Comparison of ENCODE assay signal across 26 cellular contexts in genomic region chr3:99940350-99940749, GRCh38.
DNase-seq lines count a peak whose midpoint lies in the region; ATAC-seq, FAIRE-seq and TF ChIP-seq lines count a peak whose summit lies in the region.
"Had no signal": no experiment of that assay in that cellular context is flagged by ENCODE, and none has a peak within 500 bp of the region (broad histone marks: within the 10 kb centered on the region; RNA-seq: fewer than 3 reads in every experiment).

No MANE protein-coding gene starts in this region.

- WGBS in HepG2 (ENCODE audit: low lambda C conversion rate): 65% methylated on average over 2 of the region's 2 CpGs
- 66% methylated on average over 2 of the region's 2 CpGs for WGBS in right lobe of liver (ENCODE audit: insufficient coverage, low coverage, low lambda C conversion rate, missing lambda C conversion rate)
- 56 to 73% methylated on average over 2 of the region's 2 CpGs for WGBS in gastroesophageal sphincter (ENCODE audit: low coverage in 1 of 2), 2 donors

- ATAC-seq in HepG2 (peak; percentile 55), right lobe of liver (no peak), gastroesophageal sphincter (no peak), GM19455 (IDR thresholded peaks at IDR 0.05; ENCODE audit: unreplicated experiment) (no peak), HG03521 (IDR thresholded peaks at IDR 0.05; ENCODE audit: unreplicated experiment) (no peak)

- DNase-seq in HepG2 (ENCODE audit: low spot score) (no peak), right lobe of liver (no peak), NCI-H1694 (lab: John Stamatoyannopoulos, UW) (no peak)
- DNase-seq: activated CD8-positive, alpha-beta memory T cell treated with anti-CD3 and anti-CD28 coated beads, Interleukin-2, amount 50 U/mL, for 4 hours; activated naive CD4-positive, alpha-beta T cell; adrenal gland; BE2C; CD8-positive, alpha-beta memory T cell; cerebellar nuclear complex; dorsolateral prefrontal cortex; foreskin melanocyte; GOT3; hypothalamus; MM.1S; NCI-H1105 treated with DMSO at 0.1 percent for 48 hours; NCI-H1930; NCI-H2171 treated with DMSO at 0.1 percent for 48 hours; NCI-H510A treated with DMSO at 0.1 percent for 48 hours; sigmoid colon; SK-N-SH; stimulated activated CD4-positive, alpha-beta T cell treated with anti-CD3 and anti-CD28 coated beads, Interleukin-4, amount 100 ng/mL, for 4 hours had no signal

- peak overlapping the region; percentile 18; the same call in 1 of the 2 replicates for H3K4me2 ChIP-seq in HepG2 (ENCODE audit: low read depth, low read length)
- H3K4me2 ChIP-seq: KMS-11, SK-N-SH had no signal

- in situ Hi-C loops in HepG2 (cut with HindIII; ENCODE audit: extremely low pct_ligation_motif_present, low pct_unique_long_range_greater_than_20kb): no loop called here

- H3K4me1 ChIP-seq in HepG2 (ENCODE audit: insufficient read depth, low read length) (peaks cover 50% of the 10 kb centered on the region), right lobe of liver (peaks cover 0 to 5% (median 0%) of the 10 kb centered on the region in 4 donors), gastroesophageal sphincter (peaks cover 16 to 84% (median 20%) of the 10 kb centered on the region in 3 donors), skeletal muscle tissue (ENCODE audit: control insufficient read depth in 3 of 3, insufficient read depth in 3 of 3, low read length in 3 of 3) (peaks cover 30 to 42% (median 42%) of the 10 kb centered on the region in 3 donors)

- H3K27me3 ChIP-seq in HepG2 (ENCODE audit: control insufficient read depth in 1 of 2, insufficient read depth in 2 of 2, low read length in 2 of 2) (no peaks in the 10 kb centered on the region), right lobe of liver (no peaks in the 10 kb centered on the region), gastroesophageal sphincter (no peaks in the 10 kb centered on the region), skeletal muscle tissue (ENCODE audit: control insufficient read depth in 3 of 3, insufficient read depth in 3 of 3, low read length in 3 of 3) (no peaks in the 10 kb centered on the region)
- H3K27me3 ChIP-seq: adrenal gland, BE2C, dorsolateral prefrontal cortex, sigmoid colon had no signal

- BruUV-seq in HepG2 (replicated peaks; lab: Mats Ljungman, UMichigan): no TSS peak

- peak overlapping the region; percentile 17 for H3K27ac ChIP-seq in HepG2 (ENCODE audit: extremely low read length, insufficient read depth, low read length)
- peak overlapping the region in 1 of 3 donors; percentile 2 for H3K27ac ChIP-seq in right lobe of liver
- peak overlapping the region in 3 of 4 donors; percentile 43 to 75 (median 62) for H3K27ac ChIP-seq in gastroesophageal sphincter
- H3K27ac ChIP-seq in skeletal muscle tissue (ENCODE audit: low read depth, low read length): peak overlapping the region; percentile 39
- H3K27ac ChIP-seq: adrenal gland, KMS-11 had no signal

- no peak for TF ChIP-seq POLR2A in HepG2 (IDR thresholded peaks at IDR 0.05; ENCODE audit: insufficient read depth in 1 of 2, low read depth in 2 of 2, low read length in 2 of 2)
- TF ChIP-seq POLR2A in right lobe of liver (IDR thresholded peaks at IDR 0.05): no peak
- TF ChIP-seq POLR2A in gastroesophageal sphincter (IDR thresholded peaks at IDR 0.05): no peak

- no peaks in the 10 kb centered on the region for H3K9me3 ChIP-seq in HepG2 (ENCODE audit: low read length)
- H3K9me3 ChIP-seq in right lobe of liver: no peaks in the 10 kb centered on the region
- H3K9me3 ChIP-seq in gastroesophageal sphincter: no peaks in the 10 kb centered on the region
- no peaks in the 10 kb centered on the region for H3K9me3 ChIP-seq in skeletal muscle tissue (ENCODE audit: control insufficient read depth in 3 of 3, low read length in 3 of 3)
- H3K9me3 ChIP-seq: adrenal gland, BE2C, sigmoid colon, SK-N-SH had no signal

- TF ChIP-seq EP300 in HepG2 (IDR thresholded peaks at IDR 0.05; ENCODE audit: low read depth in 2 of 2, low read length in 2 of 2) (no peak), HepG2 (CRISPR knock-in tag; IDR thresholded peaks at IDR 0.05; ENCODE audit: borderline replicate concordance) (no peak), gastroesophageal sphincter (IDR thresholded peaks at IDR 0.05) (no peak)

- no peaks in the 10 kb centered on the region for H4K20me1 ChIP-seq in HepG2 (ENCODE audit: insufficient read depth, low read length)

- H3K36me3 ChIP-seq in HepG2 (replicated peaks in 1 of 2; ENCODE audit: control insufficient read depth in 1 of 2, insufficient read depth in 2 of 2, low read length in 2 of 2) (no peaks in the 10 kb centered on the region), right lobe of liver (no peaks in the 10 kb centered on the region), gastroesophageal sphincter (no peaks in the 10 kb centered on the region), skeletal muscle tissue (ENCODE audit: control insufficient read depth in 3 of 3, insufficient read depth in 3 of 3, low read length in 3 of 3) (no peaks in the 10 kb centered on the region)
- H3K36me3 ChIP-seq: adrenal gland, BE2C, sigmoid colon had no signal

- FAIRE-seq in HepG2 (lab: Jason Lieb, UNC): no peak

- CTCF ChIA-PET in HepG2 (lab: Yijun Ruan, JAX; ENCODE audit: low intra/inter-chr PET ratio, low total read pairs): no interaction called here

- H3K4me3 ChIP-seq in HepG2 (replicated peaks in 1 of 3; ENCODE audit: insufficient read depth in 1 of 3, low read depth in 2 of 3, low read length in 3 of 3) (no peak overlapping the region), right lobe of liver (no peak overlapping the region), gastroesophageal sphincter (no peak overlapping the region), skeletal muscle tissue (ENCODE audit: low read length in 3 of 3) (no peak overlapping the region)
- H3K4me3 ChIP-seq: adrenal gland, dorsolateral prefrontal cortex, sigmoid colon had no signal

- no peak overlapping the region for H2AFZ ChIP-seq in HepG2 (ENCODE audit: low read length)

- no peak overlapping the region for H3K9ac ChIP-seq in HepG2 (ENCODE audit: insufficient read depth, low read depth, low read length)
- H3K9ac ChIP-seq in skeletal muscle tissue (ENCODE audit: low read depth in 1 of 3, low read length in 3 of 3): peak overlapping the region in 1 of 3 donors; percentile 9
- H3K9ac ChIP-seq: KMS-11, SK-N-SH had no signal

- TF ChIP-seq CTCF in HepG2 (CRISPR knock-in tag; IDR thresholded peaks at IDR 0.05) (no peak), right lobe of liver (IDR thresholded peaks at IDR 0.05) (no peak), gastroesophageal sphincter (IDR thresholded peaks at IDR 0.05) (no peak)

- intact Hi-C loops in HepG2 (cut with micrococcal nuclease; ENCODE audit: unreplicated experiment) (loop anchor here (10.0 kb wide), 1 partner anchor 314 kb away; no protein-coding TSS in a partner anchor), right lobe of liver (cut with DNase I) (no loop called here)

- H3K79me2 ChIP-seq in HepG2 (ENCODE audit: insufficient read depth, low read length): no peaks in the 10 kb centered on the region

- TF ChIP-seq RAD21 in HepG2 (CRISPR knock-in tag; IDR thresholded peaks at IDR 0.05): no peak

- POLR2A ChIA-PET in HepG2 (lab: Yijun Ruan, JAX): interaction anchor here (1.3 kb wide), 1 partner anchor 20 kb away, joined by 5 read pairs; no protein-coding TSS in a partner anchor

TF ChIP-seq in HepG2, 621 proteins besides CTCF, POLR2A, EP300 and RAD21:
- no peak for TF ChIP-seq PHF20 (CRISPR knock-in tag; IDR thresholded peaks at IDR 0.05)
- TF ChIP-seq ZFP36 (IDR thresholded peaks at IDR 0.05; ENCODE audit: borderline replicate concordance, low read depth, low read length, partially characterized antibody): no peak
- TF ChIP-seq HBP1 (CRISPR knock-in tag; IDR thresholded peaks at IDR 0.05; ENCODE audit: low read depth): no peak
- TF ChIP-seq NFYB (CRISPR knock-in tag; IDR thresholded peaks at IDR 0.05): 0 out of 2 replicates have a peak, but pooled peaks have one; percentile 17
